Comparison of ENCODE assay signal across 2 cellular contexts in the genomic region with DNA sequence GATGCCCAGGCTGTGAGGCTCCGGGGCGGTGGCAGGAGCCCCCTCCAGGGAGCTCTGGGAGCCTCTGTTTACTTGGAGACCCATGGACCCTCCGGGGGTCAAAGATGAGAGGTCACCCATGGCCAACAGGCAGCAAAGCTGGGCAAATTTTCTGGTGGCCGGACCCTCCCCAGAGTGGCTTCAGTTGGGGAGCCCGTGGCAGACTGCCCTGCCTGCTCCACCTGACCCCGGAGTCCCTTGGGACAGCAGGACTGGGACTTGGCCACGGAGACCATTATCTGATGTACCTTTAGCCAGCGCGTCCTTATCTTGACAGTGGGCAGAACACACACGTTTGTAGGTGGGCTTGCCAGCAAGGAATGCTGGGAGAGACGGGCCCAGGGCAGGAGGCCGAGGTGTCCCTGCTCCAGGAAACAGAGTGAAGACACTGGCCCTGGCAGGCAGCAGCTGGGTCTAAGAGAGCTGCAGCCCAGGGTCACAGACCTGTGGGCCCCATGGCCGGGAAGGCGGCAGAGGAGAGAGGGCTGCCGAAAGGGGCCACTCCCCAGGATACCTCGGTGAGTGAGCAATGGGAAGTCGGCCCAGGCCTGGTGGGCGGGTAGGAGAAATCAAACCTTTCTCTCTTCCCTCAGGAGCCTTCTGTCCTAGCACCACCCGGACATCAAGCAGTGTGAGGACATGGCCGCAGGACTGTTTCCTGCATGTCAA.
TF ChIP-seq lines count a peak whose summit lies in the region.

A gene (minus strand): TSS at position 280 of the 708 bp plus-strand sequence. CDS start 160 bp downstream, at position 120.
A gene (plus strand): TSS at position 412 of the 708 bp plus-strand sequence. CDS start 83 bp downstream, at position 495.

TF ChIP-seq in GM23338, 12 proteins besides CTCF, POLR2A, EP300 and RAD21 (continues in another document):
- TF ChIP-seq STAT1 (IDR thresholded peaks at IDR 0.05; ENCODE audit: unreplicated experiment) (no peak), JUNB (IDR thresholded peaks at IDR 0.05; ENCODE audit: unreplicated experiment) (no peak), EZH2phosphoT487 (IDR thresholded peaks at IDR 0.05; ENCODE audit: unreplicated experiment) (no peak), POLR2AphosphoS5 (IDR thresholded peaks at IDR 0.05; ENCODE audit: low read depth) (no peak), EZH2 (IDR thresholded peaks at IDR 0.05; ENCODE audit: low read depth, unreplicated experiment) (no peak), CREB1 (CRISPR knock-in tag; IDR thresholded peaks at IDR 0.05; ENCODE audit: low read depth) (no peak), ZNF331 (CRISPR knock-in tag; IDR thresholded peaks at IDR 0.05; ENCODE audit: low read depth) (no peak), ZNF114 (CRISPR knock-in tag; IDR thresholded peaks at IDR 0.05) (no peak)
- TF ChIP-seq, protein P1, sequence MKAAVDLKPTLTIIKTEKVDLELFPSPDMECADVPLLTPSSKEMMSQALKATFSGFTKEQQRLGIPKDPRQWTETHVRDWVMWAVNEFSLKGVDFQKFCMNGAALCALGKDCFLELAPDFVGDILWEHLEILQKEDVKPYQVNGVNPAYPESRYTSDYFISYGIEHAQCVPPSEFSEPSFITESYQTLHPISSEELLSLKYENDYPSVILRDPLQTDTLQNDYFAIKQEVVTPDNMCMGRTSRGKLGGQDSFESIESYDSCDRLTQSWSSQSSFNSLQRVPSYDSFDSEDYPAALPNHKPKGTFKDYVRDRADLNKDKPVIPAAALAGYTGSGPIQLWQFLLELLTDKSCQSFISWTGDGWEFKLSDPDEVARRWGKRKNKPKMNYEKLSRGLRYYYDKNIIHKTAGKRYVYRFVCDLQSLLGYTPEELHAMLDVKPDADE (IDR thresholded peaks at IDR 0.05) = no peak
- TF ChIP-seq, protein P2, sequence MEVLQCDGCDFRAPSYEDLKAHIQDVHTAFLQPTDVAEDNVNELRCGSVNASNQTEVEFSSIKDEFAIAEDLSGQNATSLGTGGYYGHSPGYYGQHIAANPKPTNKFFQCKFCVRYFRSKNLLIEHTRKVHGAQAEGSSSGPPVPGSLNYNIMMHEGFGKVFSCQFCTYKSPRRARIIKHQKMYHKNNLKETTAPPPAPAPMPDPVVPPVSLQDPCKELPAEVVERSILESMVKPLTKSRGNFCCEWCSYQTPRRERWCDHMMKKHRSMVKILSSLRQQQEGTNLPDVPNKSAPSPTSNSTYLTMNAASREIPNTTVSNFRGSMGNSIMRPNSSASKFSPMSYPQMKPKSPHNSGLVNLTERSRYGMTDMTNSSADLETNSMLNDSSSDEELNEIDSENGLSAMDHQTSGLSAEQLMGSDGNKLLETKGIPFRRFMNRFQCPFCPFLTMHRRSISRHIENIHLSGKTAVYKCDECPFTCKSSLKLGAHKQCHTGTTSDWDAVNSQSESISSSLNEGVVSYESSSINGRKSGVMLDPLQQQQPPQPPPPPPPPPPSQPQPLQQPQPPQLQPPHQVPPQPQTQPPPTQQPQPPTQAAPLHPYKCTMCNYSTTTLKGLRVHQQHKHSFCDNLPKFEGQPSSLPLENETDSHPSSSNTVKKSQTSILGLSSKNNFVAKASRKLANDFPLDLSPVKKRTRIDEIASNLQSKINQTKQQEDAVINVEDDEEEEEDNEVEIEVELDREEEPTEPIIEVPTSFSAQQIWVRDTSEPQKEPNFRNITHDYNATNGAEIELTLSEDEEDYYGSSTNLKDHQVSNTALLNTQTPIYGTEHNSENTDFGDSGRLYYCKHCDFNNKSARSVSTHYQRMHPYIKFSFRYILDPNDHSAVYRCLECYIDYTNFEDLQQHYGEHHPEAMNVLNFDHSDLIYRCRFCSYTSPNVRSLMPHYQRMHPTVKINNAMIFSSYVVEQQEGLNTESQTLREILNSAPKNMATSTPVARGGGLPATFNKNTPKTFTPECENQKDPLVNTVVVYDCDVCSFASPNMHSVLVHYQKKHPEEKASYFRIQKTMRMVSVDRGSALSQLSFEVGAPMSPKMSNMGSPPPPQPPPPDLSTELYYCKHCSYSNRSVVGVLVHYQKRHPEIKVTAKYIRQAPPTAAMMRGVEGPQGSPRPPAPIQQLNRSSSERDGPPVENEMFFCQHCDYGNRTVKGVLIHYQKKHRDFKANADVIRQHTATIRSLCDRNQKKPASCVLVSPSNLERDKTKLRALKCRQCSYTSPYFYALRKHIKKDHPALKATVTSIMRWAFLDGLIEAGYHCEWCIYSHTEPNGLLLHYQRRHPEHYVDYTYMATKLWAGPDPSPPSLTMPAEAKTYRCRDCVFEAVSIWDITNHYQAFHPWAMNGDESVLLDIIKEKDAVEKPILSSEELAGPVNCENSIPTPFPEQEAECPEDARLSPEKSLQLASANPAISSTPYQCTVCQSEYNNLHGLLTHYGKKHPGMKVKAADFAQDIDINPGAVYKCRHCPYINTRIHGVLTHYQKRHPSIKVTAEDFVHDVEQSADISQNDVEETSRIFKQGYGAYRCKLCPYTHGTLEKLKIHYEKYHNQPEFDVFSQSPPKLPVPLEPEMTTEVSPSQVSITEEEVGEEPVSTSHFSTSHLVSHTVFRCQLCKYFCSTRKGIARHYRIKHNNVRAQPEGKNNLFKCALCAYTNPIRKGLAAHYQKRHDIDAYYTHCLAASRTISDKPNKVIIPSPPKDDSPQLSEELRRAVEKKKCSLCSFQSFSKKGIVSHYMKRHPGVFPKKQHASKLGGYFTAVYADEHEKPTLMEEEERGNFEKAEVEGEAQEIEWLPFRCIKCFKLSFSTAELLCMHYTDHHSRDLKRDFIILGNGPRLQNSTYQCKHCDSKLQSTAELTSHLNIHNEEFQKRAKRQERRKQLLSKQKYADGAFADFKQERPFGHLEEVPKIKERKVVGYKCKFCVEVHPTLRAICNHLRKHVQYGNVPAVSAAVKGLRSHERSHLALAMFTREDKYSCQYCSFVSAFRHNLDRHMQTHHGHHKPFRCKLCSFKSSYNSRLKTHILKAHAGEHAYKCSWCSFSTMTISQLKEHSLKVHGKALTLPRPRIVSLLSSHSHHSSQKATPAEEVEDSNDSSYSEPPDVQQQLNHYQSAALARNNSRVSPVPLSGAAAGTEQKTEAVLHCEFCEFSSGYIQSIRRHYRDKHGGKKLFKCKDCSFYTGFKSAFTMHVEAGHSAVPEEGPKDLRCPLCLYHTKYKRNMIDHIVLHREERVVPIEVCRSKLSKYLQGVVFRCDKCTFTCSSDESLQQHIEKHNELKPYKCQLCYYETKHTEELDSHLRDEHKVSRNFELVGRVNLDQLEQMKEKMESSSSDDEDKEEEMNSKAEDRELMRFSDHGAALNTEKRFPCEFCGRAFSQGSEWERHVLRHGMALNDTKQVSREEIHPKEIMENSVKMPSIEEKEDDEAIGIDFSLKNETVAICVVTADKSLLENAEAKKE (CRISPR knock-in tag; IDR thresholded peaks at IDR 0.05) = no peak

TF ChIP-seq in HepG2, 621 proteins besides CTCF, POLR2A, EP300 and RAD21 (continues in another document):
- peak; percentile 74 for TF ChIP-seq ZNF232 (CRISPR knock-in tag; IDR thresholded peaks at IDR 0.05; ENCODE audit: borderline replicate concordance)
- TF ChIP-seq REPIN1 (CRISPR knock-in tag; IDR thresholded peaks at IDR 0.05; ENCODE audit: borderline replicate concordance, low read depth) = peak; percentile 27; the same call in 1 of the 2 replicates
- TF ChIP-seq, protein P3, sequence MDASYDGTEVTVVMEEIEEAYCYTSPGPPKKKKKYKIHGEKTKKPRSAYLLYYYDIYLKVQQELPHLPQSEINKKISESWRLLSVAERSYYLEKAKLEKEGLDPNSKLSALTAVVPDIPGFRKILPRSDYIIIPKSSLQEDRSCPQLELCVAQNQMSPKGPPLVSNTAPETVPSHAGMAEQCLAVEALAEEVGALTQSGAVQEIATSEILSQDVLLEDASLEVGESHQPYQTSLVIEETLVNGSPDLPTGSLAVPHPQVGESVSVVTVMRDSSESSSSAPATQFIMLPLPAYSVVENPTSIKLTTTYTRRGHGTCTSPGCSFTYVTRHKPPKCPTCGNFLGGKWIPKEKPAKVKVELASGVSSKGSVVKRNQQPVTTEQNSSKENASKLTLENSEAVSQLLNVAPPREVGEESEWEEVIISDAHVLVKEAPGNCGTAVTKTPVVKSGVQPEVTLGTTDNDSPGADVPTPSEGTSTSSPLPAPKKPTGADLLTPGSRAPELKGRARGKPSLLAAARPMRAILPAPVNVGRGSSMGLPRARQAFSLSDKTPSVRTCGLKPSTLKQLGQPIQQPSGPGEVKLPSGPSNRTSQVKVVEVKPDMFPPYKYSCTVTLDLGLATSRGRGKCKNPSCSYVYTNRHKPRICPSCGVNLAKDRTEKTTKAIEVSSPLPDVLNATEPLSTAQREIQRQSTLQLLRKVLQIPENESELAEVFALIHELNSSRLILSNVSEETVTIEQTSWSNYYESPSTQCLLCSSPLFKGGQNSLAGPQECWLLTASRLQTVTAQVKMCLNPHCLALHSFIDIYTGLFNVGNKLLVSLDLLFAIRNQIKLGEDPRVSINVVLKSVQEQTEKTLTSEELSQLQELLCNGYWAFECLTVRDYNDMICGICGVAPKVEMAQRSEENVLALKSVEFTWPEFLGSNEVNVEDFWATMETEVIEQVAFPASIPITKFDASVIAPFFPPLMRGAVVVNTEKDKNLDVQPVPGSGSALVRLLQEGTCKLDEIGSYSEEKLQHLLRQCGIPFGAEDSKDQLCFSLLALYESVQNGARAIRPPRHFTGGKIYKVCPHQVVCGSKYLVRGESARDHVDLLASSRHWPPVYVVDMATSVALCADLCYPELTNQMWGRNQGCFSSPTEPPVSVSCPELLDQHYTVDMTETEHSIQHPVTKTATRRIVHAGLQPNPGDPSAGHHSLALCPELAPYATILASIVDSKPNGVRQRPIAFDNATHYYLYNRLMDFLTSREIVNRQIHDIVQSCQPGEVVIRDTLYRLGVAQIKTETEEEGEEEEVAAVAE (CRISPR knock-in tag; IDR thresholded peaks at IDR 0.05; ENCODE audit: borderline replicate concordance) = no peak
- TF ChIP-seq, protein P4, sequence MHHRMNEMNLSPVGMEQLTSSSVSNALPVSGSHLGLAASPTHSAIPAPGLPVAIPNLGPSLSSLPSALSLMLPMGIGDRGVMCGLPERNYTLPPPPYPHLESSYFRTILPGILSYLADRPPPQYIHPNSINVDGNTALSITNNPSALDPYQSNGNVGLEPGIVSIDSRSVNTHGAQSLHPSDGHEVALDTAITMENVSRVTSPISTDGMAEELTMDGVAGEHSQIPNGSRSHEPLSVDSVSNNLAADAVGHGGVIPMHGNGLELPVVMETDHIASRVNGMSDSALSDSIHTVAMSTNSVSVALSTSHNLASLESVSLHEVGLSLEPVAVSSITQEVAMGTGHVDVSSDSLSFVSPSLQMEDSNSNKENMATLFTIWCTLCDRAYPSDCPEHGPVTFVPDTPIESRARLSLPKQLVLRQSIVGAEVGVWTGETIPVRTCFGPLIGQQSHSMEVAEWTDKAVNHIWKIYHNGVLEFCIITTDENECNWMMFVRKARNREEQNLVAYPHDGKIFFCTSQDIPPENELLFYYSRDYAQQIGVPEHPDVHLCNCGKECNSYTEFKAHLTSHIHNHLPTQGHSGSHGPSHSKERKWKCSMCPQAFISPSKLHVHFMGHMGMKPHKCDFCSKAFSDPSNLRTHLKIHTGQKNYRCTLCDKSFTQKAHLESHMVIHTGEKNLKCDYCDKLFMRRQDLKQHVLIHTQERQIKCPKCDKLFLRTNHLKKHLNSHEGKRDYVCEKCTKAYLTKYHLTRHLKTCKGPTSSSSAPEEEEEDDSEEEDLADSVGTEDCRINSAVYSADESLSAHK (CRISPR knock-in tag; IDR thresholded peaks at IDR 0.05; ENCODE audit: borderline replicate concordance) = no peak
- TF ChIP-seq AGO2 (optimal IDR thresholded peaks at IDR 0.05; ENCODE audit: low read depth, low read length) = peak; percentile 17
- peak; percentile 92 for TF ChIP-seq KAT8 (CRISPR knock-in tag; IDR thresholded peaks at IDR 0.05)
- peak; percentile 45; the same call in 1 of the 2 replicates for TF ChIP-seq HDAC1 (CRISPR knock-in tag; IDR thresholded peaks at IDR 0.05)
- peak; percentile 71; the same call in 1 of the 2 replicates for TF ChIP-seq NFE2L1 (CRISPR knock-in tag; IDR thresholded peaks at IDR 0.05; ENCODE audit: borderline replicate concordance)
- TF ChIP-seq, protein P5, sequence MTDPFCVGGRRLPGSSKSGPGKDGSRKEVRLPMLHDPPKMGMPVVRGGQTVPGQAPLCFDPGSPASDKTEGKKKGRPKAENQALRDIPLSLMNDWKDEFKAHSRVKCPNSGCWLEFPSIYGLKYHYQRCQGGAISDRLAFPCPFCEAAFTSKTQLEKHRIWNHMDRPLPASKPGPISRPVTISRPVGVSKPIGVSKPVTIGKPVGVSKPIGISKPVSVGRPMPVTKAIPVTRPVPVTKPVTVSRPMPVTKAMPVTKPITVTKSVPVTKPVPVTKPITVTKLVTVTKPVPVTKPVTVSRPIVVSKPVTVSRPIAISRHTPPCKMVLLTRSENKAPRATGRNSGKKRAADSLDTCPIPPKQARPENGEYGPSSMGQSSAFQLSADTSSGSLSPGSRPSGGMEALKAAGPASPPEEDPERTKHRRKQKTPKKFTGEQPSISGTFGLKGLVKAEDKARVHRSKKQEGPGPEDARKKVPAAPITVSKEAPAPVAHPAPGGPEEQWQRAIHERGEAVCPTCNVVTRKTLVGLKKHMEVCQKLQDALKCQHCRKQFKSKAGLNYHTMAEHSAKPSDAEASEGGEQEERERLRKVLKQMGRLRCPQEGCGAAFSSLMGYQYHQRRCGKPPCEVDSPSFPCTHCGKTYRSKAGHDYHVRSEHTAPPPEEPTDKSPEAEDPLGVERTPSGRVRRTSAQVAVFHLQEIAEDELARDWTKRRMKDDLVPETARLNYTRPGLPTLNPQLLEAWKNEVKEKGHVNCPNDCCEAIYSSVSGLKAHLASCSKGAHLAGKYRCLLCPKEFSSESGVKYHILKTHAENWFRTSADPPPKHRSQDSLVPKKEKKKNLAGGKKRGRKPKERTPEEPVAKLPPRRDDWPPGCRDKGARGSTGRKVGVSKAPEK (CRISPR knock-in tag; IDR thresholded peaks at IDR 0.05; ENCODE audit: borderline replicate concordance) = 0 out of 2 replicates have a peak, but pooled peaks have one; percentile 71
- no peak for TF ChIP-seq ATRX (CRISPR knock-in tag; IDR thresholded peaks at IDR 0.05; ENCODE audit: borderline replicate concordance)
- TF ChIP-seq MAZ (IDR thresholded peaks at IDR 0.05; ENCODE audit: borderline replicate concordance, low read depth, low read length) = no peak
- peak; percentile 13; the same call in 1 of the 2 replicates for TF ChIP-seq MAZ (CRISPR knock-in tag; IDR thresholded peaks at IDR 0.05; ENCODE audit: low read depth)
- peak; percentile 48; the same call in 1 of the 2 replicates for TF ChIP-seq ZNF138 (CRISPR knock-in tag; IDR thresholded peaks at IDR 0.05; ENCODE audit: low read depth)
- TF ChIP-seq ZNF274 (CRISPR knock-in tag; IDR thresholded peaks at IDR 0.05) = peak; percentile 74; the same call in 1 of the 2 replicates
- TF ChIP-seq, protein P6, sequence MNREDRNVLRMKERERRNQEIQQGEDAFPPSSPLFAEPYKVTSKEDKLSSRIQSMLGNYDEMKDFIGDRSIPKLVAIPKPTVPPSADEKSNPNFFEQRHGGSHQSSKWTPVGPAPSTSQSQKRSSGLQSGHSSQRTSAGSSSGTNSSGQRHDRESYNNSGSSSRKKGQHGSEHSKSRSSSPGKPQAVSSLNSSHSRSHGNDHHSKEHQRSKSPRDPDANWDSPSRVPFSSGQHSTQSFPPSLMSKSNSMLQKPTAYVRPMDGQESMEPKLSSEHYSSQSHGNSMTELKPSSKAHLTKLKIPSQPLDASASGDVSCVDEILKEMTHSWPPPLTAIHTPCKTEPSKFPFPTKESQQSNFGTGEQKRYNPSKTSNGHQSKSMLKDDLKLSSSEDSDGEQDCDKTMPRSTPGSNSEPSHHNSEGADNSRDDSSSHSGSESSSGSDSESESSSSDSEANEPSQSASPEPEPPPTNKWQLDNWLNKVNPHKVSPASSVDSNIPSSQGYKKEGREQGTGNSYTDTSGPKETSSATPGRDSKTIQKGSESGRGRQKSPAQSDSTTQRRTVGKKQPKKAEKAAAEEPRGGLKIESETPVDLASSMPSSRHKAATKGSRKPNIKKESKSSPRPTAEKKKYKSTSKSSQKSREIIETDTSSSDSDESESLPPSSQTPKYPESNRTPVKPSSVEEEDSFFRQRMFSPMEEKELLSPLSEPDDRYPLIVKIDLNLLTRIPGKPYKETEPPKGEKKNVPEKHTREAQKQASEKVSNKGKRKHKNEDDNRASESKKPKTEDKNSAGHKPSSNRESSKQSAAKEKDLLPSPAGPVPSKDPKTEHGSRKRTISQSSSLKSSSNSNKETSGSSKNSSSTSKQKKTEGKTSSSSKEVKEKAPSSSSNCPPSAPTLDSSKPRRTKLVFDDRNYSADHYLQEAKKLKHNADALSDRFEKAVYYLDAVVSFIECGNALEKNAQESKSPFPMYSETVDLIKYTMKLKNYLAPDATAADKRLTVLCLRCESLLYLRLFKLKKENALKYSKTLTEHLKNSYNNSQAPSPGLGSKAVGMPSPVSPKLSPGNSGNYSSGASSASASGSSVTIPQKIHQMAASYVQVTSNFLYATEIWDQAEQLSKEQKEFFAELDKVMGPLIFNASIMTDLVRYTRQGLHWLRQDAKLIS (CRISPR knock-in tag; IDR thresholded peaks at IDR 0.05) = peak; percentile 73
